In genomic region chr13:23765531-23765930, GRCh38 we compare ENCODE assay signal across 32 cellular contexts.
"Had no signal": no experiment of that assay in that cellular context is flagged by ENCODE, and none has a peak within 500 bp of the region (broad histone marks: within the 10 kb centered on the region; RNA-seq: fewer than 3 reads in every experiment).

No MANE protein-coding gene starts in this region.

- ATAC-seq: natural killer cell; right cardiac atrium; right lobe of liver; stimulated activated memory B cell treated with anti-CD40 and anti-IgM and Interleukin-4, amounts not matched to agents 10 μg/mL and 1 μg/mL and 100 μg/mL, for 72 hours; stimulated activated naive CD8-positive, alpha-beta T cell treated with anti-CD3 and anti-CD28 coated beads, Interleukin-15, amount 100 ng/mL, for 72 hours; stimulated activated naive CD8-positive, alpha-beta T cell treated with anti-CD3 and anti-CD28 coated beads, Interleukin-15, Interleukin-2, amounts not matched to agents 100 U/mL and 50 U/mL, for 24 hours; upper lobe of right lung had no signal

- H3K27ac ChIP-seq: neural progenitor cell, ovary, parathyroid adenoma, psoas muscle, right lobe of liver, sigmoid colon, skin epidermis, spleen, suprapubic skin, testis, tibial artery, transverse colon, upper lobe of right lung, uterus had no signal

- H3K4me3 ChIP-seq: neural progenitor cell, ovary, psoas muscle, right lobe of liver, sigmoid colon, skin epidermis, smooth muscle cell, spleen, suprapubic skin, testis, tibial artery, transverse colon, upper lobe of right lung, uterus had no signal

- H3K9me3 Mint-ChIP-seq: natural killer cell; nephron; neural progenitor cell; stimulated activated memory B cell treated with anti-CD40 and anti-IgM and Interleukin-4, amounts not matched to agents 10 μg/mL and 1 μg/mL and 100 μg/mL, for 72 hours; stimulated activated naive CD8-positive, alpha-beta T cell treated with anti-CD3 and anti-CD28 coated beads, Interleukin-15, amount 100 ng/mL, for 72 hours; type B pancreatic cell had no signal

- H3K9ac ChIP-seq: neural progenitor cell, parathyroid adenoma had no signal

- H3K27me3 ChIP-seq: neural progenitor cell, ovary, right lobe of liver, sigmoid colon, spleen, suprapubic skin, testis, tibial artery, transverse colon, upper lobe of right lung, uterus had no signal

- H3K4me1 Mint-ChIP-seq: stimulated activated naive CD8-positive, alpha-beta T cell treated with anti-CD3 and anti-CD28 coated beads, Interleukin-15, amount 100 ng/mL, for 72 hours had no signal

- H3K27ac Mint-ChIP-seq: natural killer cell; neural progenitor cell; progenitor cell of endocrine pancreas; stimulated activated memory B cell treated with anti-CD40 and anti-IgM and Interleukin-4, amounts not matched to agents 10 μg/mL and 1 μg/mL and 100 μg/mL, for 72 hours; stimulated activated naive CD8-positive, alpha-beta T cell treated with anti-CD3 and anti-CD28 coated beads, Interleukin-15, amount 100 ng/mL, for 72 hours; type B pancreatic cell had no signal

- DNase-seq: natural killer cell; occipital lobe; ovary; posterior cingulate gyrus; psoas muscle; right cardiac atrium; right lobe of liver; sigmoid colon; spleen; stimulated activated CD4-positive, alpha-beta T cell treated with anti-CD3 and anti-CD28 coated beads, Interleukin-12 subunit alpha, Interleukin-12 subunit beta, amount 100 ng/mL, for 4 hours; stimulated activated CD4-positive, alpha-beta T cell treated with anti-CD3 and anti-CD28 coated beads, Interleukin-1b, Interleukin-23, amount 100 ng/mL, for 48 hours; stimulated activated CD4-positive, alpha-beta T cell treated with anti-CD3 and anti-CD28 coated beads, Interleukin-4, amount 100 ng/mL, for 1 hour; stimulated activated CD4-positive, alpha-beta T cell treated with anti-CD3 and anti-CD28 coated beads, Interleukin-4, amount 100 ng/mL, for 4 hours; stimulated activated CD8-positive, alpha-beta memory T cell treated with anti-CD3 and anti-CD28 coated beads, Interleukin-4, amount 100 ng/mL, for 48 hours; stimulated activated naive CD4-positive, alpha-beta T cell; stimulated activated naive CD8-positive, alpha-beta T cell treated with anti-CD3 and anti-CD28 coated beads, Interleukin-15, amount 100 ng/mL, for 72 hours; stimulated activated naive CD8-positive, alpha-beta T cell treated with anti-CD3 and anti-CD28 coated beads, Interleukin-15, Interleukin-2, amounts not matched to agents 100 U/mL and 50 U/mL, for 24 hours; substantia nigra; testis; tibial artery; transverse colon; upper lobe of right lung; uterus had no signal

- H3K79me2 ChIP-seq: parathyroid adenoma had no signal

- H2AFZ ChIP-seq: neural progenitor cell, parathyroid adenoma had no signal

- H3K36me3 Mint-ChIP-seq: natural killer cell; neural progenitor cell; stimulated activated memory B cell treated with anti-CD40 and anti-IgM and Interleukin-4, amounts not matched to agents 10 μg/mL and 1 μg/mL and 100 μg/mL, for 72 hours had no signal

- H3K4me2 ChIP-seq: neural progenitor cell, smooth muscle cell had no signal

- H3K4me1 ChIP-seq: neural progenitor cell, parathyroid adenoma, right lobe of liver, sigmoid colon, spleen, suprapubic skin, testis, tibial artery, transverse colon, upper lobe of right lung, uterus had no signal

- H3K36me3 ChIP-seq: neural progenitor cell, ovary, right lobe of liver, sigmoid colon, spleen, tibial artery, transverse colon, upper lobe of right lung, uterus had no signal

- H3K4me3 Mint-ChIP-seq: natural killer cell; nephron; neural progenitor cell; stimulated activated memory B cell treated with anti-CD40 and anti-IgM and Interleukin-4, amounts not matched to agents 10 μg/mL and 1 μg/mL and 100 μg/mL, for 72 hours; stimulated activated naive CD8-positive, alpha-beta T cell treated with anti-CD3 and anti-CD28 coated beads, Interleukin-15, amount 100 ng/mL, for 72 hours; type B pancreatic cell had no signal

- H3K27me3 Mint-ChIP-seq: stimulated activated memory B cell treated with anti-CD40 and anti-IgM and Interleukin-4, amounts not matched to agents 10 μg/mL and 1 μg/mL and 100 μg/mL, for 72 hours; stimulated activated naive CD8-positive, alpha-beta T cell treated with anti-CD3 and anti-CD28 coated beads, Interleukin-15, amount 100 ng/mL, for 72 hours; type B pancreatic cell had no signal

- H3K9me3 ChIP-seq: ovary, psoas muscle, right lobe of liver, sigmoid colon, spleen, suprapubic skin, testis, tibial artery, transverse colon, upper lobe of right lung, uterus had no signal
